Comparison of ENCODE assay signal across 12 cellular contexts in the genomic region with DNA sequence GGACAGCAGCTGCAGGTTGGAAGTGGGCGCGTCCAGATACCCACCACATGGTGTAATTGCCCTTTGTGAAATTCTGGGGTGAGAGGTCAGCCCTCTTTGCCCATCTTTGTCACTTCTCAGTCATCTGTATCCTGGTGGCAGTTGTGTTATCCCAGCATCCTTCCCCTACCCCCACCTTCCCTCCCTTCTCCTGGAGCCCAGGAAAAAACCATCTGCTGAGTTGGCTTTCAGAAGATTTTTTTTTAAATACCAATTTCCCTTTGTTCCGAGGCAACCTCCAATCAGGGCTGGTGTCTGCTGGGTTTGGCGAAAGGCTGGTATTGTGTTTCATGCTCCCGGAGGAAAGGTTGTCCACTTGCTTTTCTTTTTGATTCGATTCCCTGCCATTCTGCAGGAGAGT. TPM values are rescaled to one million over a fixed set of nuclear protein-coding genes. Genes with fewer than 3 reads are reported as not detected.
DNase-seq lines count a peak whose midpoint lies in the region; ATAC-seq and TF ChIP-seq lines count a peak whose summit lies in the region.
"Had no signal": no experiment of that assay in that cellular context is flagged by ENCODE, and none has a peak within 500 bp of the region (broad histone marks: within the 10 kb centered on the region; RNA-seq: fewer than 3 reads in every experiment).

No MANE protein-coding gene starts in this region.

- H3K27ac ChIP-seq in esophagus squamous epithelium: peak overlapping the region; percentile 25 to 82 (median 60)

- H3K36me3 Mint-ChIP-seq in Caco-2 (ENCODE audit: insufficient read depth, unreplicated experiment): peaks cover 4% of the 10 kb centered on the region
- peaks cover 3% of the 10 kb centered on the region for H3K36me3 Mint-ChIP-seq in T-helper 17 cell (ENCODE audit: low read depth)
- H3K36me3 Mint-ChIP-seq: CD8-positive, alpha-beta T cell had no signal

- no peak for TF ChIP-seq CTCF in esophagus squamous epithelium (IDR thresholded peaks at IDR 0.05)
- TF ChIP-seq CTCF in Caco-2 (IDR thresholded peaks at IDR 0.05; ENCODE audit: insufficient read depth in 1 of 2, low read depth in 1 of 2, low read length in 1 of 2, severe bottlenecking in 1 of 2, unreplicated experiment in 1 of 2): no peak

- intact Hi-C loops in esophagus squamous epithelium (cut with DNase I): no loop called here
- intact Hi-C loops in Caco-2 (cut with micrococcal nuclease; ENCODE audit: unreplicated experiment): no loop called here

- 79 to 94% methylated on average over 3 to 6 of the region's 6 CpGs for WGBS in esophagus squamous epithelium, 2 donors

- ATAC-seq in T-helper 17 cell: no peak
- ATAC-seq: CD8-positive, alpha-beta T cell had no signal

- H3K27me3 Mint-ChIP-seq in Caco-2 (ENCODE audit: insufficient read depth, unreplicated experiment): no peaks in the 10 kb centered on the region
- H3K27me3 Mint-ChIP-seq in T-helper 17 cell: no peaks in the 10 kb centered on the region

- H3K9me3 ChIP-seq in esophagus squamous epithelium (no peaks in the 10 kb centered on the region), skeletal muscle satellite cell (replicated peaks; ENCODE audit: low read length) (no peaks in the 10 kb centered on the region), Caco-2 (no peaks in the 10 kb centered on the region), T-helper 17 cell (ENCODE audit: control insufficient read depth, low read length, poor library complexity, severe bottlenecking) (no peaks in the 10 kb centered on the region)
- H3K9me3 ChIP-seq: pancreas had no signal

- no TSS peak for BruUV-seq in Caco-2 (replicated peaks; lab: Mats Ljungman, UMichigan)

- no peaks in the 10 kb centered on the region for H3K9me3 Mint-ChIP-seq in Caco-2 (ENCODE audit: unreplicated experiment)
- H3K9me3 Mint-ChIP-seq: CD8-positive, alpha-beta T cell had no signal

- H3K27ac Mint-ChIP-seq in Caco-2 (ENCODE audit: unreplicated experiment) (no peak overlapping the region), T-helper 17 cell (no peak overlapping the region)
- H3K27ac Mint-ChIP-seq: CD8-positive, alpha-beta T cell had no signal

- POLR2A ChIA-PET in Caco-2 (lab: Charles Lee): no interaction called here

- H3K36me3 ChIP-seq in esophagus squamous epithelium: no peaks in the 10 kb centered on the region
- no peaks in the 10 kb centered on the region for H3K36me3 ChIP-seq in skeletal muscle satellite cell (ENCODE audit: insufficient read depth, low read length)
- no peaks in the 10 kb centered on the region for H3K36me3 ChIP-seq in H7 (replicated peaks; ENCODE audit: control insufficient read depth, insufficient read depth, low read length)
- H3K36me3 ChIP-seq in Caco-2 (ENCODE audit: control insufficient read depth, insufficient read depth, low read length): no peaks in the 10 kb centered on the region
- H3K36me3 ChIP-seq: pancreas had no signal

- H3K9ac ChIP-seq in skeletal muscle satellite cell (ENCODE audit: low read depth, low read length): peak overlapping the region; percentile 12

- H3K4me1 ChIP-seq in esophagus squamous epithelium (peaks cover 0 to 50% (median 24%) of the 10 kb centered on the region in 3 donors), skeletal muscle satellite cell (ENCODE audit: control insufficient read depth, insufficient read depth, low read length) (peaks cover 11% of the 10 kb centered on the region), Caco-2 (no peaks in the 10 kb centered on the region)
- H3K4me1 ChIP-seq: pancreas had no signal

- DNase-seq in H4 (ENCODE audit: low spot score) (peak; percentile 8), NCI-H345 (lab: John Stamatoyannopoulos, UW) (peak; percentile 55), esophagus squamous epithelium (lab: John Stamatoyannopoulos, UW) (no peak), H7 (no peak), superior temporal gyrus (ENCODE audit: extremely low spot score) (no peak), Caco-2 (no peak), T-helper 17 cell (no peak)
- DNase-seq: activated effector memory CD4-positive, alpha-beta T cell treated with Interleukin-2 at 50 U/mL for 16 hours; CD8-positive, alpha-beta T cell; pancreas had no signal

- H3K4me1 Mint-ChIP-seq in Caco-2 (ENCODE audit: low read depth, unreplicated experiment) (no peaks in the 10 kb centered on the region), T-helper 17 cell (peaks cover 14% of the 10 kb centered on the region)

- H3K4me3 Mint-ChIP-seq in Caco-2 (ENCODE audit: unreplicated experiment) (no peak overlapping the region), T-helper 17 cell (no peak overlapping the region)
- H3K4me3 Mint-ChIP-seq: CD8-positive, alpha-beta T cell had no signal

- no peak for TF ChIP-seq POLR2A in esophagus squamous epithelium (IDR thresholded peaks at IDR 0.05)

- H3K4me3 ChIP-seq in esophagus squamous epithelium (no peak overlapping the region), skeletal muscle satellite cell (ENCODE audit: low read length) (no peak overlapping the region), H7 (ENCODE audit: insufficient read depth, low read depth, low read length) (no peak overlapping the region), Caco-2 (ENCODE audit: low read depth, low read length) (no peak overlapping the region)
- H3K4me3 ChIP-seq: dorsolateral prefrontal cortex, pancreas had no signal

- H3K27me3 ChIP-seq in esophagus squamous epithelium: no peaks in the 10 kb centered on the region
- H3K27me3 ChIP-seq in skeletal muscle satellite cell (ENCODE audit: control insufficient read depth, insufficient read depth, low read length): peaks cover 9% of the 10 kb centered on the region
- no peaks in the 10 kb centered on the region for H3K27me3 ChIP-seq in H7 (ENCODE audit: control insufficient read depth, insufficient read depth, low read length)
- no peaks in the 10 kb centered on the region for H3K27me3 ChIP-seq in Caco-2 (replicated peaks; ENCODE audit: control insufficient read depth, insufficient read depth, low read length)
- H3K27me3 ChIP-seq: dorsolateral prefrontal cortex, pancreas had no signal

- H3K4me2 ChIP-seq in skeletal muscle satellite cell (ENCODE audit: low read length): peak overlapping the region; percentile 41

- CTCF ChIA-PET in Caco-2 (lab: Charles Lee): no interaction called here

RNA-seq across cellular contexts. Expression of gene SETBP1, which starts 35.2 kb away (rescaled TPM):
- total RNA-seq in H4 (2014; rRNA removed; shearing (Covaris generic)): 2.7 and 3.6 TPM in 2 replicates
- total RNA-seq in esophagus squamous epithelium (10 to 100 TPM in 1 of 4 donors, 1 to 10 TPM in 3; 2.6 to 18.5 (median 6.4) TPM), Caco-2 (2022) (4.0 and 4.6 TPM in 2 replicates), T-helper 17 cell (1 to 10 TPM in 1 of 2 donors, under 1 TPM in 1; 0.83 to 3.6 TPM)
- total RNA-seq in skeletal muscle satellite cell (2012; rRNA removed): 1.3 and 2.0 TPM in 2 replicates
- 1.8 and 3.3 TPM in 2 replicates for total RNA-seq in H7 (2014; rRNA removed; shearing (Covaris generic))

Comparison
In these comparisons a context has a peak if more than half of its experiments do, and no peak if none do; other contexts are left out.
1. DNase-seq: peak in H4 (single experiment) and NCI-H345 (single experiment); none in esophagus squamous epithelium (single experiment), H7 (single experiment), superior temporal gyrus (single experiment), Caco-2 (0 of 2) and T-helper 17 cell (0 of 3).